ENCODE assay signal across 20 cellular contexts in the genomic region with DNA sequence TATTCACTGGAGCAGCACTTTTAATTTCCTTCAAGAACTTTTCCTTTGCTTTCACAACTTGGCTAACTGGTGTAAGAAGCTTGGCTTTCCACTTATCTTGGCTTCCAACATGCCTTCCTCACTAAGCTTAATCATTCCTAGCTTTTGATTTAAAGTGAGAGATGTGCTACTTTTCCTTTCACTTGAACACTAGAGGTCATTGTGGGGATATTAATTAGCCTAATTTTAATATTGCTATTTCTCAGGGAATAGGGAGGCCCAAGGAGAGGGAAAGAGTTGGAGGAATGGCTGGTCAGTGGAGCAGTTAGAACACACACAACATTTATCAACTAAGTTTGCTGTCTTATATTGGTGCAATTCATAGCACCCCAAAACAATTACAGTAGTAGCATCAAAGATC.
"Had no signal": no experiment of that assay in that cellular context is flagged by ENCODE, and none has a peak within 500 bp of the region (broad histone marks: within the 10 kb centered on the region; RNA-seq: fewer than 3 reads in every experiment).

No MANE protein-coding gene starts in this region.

- H3K9me3 ChIP-seq: heart left ventricle, prostate gland, right lobe of liver, suprapubic skin, thyroid gland, upper lobe of left lung, uterus had no signal

- DNase-seq: effector CD4-positive, alpha-beta T cell; endodermal cell; erythroblast; heart left ventricle; hippocampal formation; kidney glomerular epithelial cell; mesendoderm; naive B cell; occipital lobe; right lobe of liver; stimulated activated CD4-positive, alpha-beta T cell treated with anti-CD3 and anti-CD28 coated beads, Interleukin-4, amount 100 ng/mL, for 1 hour; stimulated activated CD8-positive, alpha-beta memory T cell treated with anti-CD3 and anti-CD28 coated beads, Interleukin-4, amount 100 ng/mL, for 48 hours; stimulated activated naive CD8-positive, alpha-beta T cell treated with anti-CD3 and anti-CD28 coated beads, Interleukin-15, Interleukin-2, amounts not matched to agents 100 U/mL and 50 U/mL, for 24 hours; thyroid gland; upper lobe of left lung; uterus had no signal

- H3K4me3 ChIP-seq: heart left ventricle, prostate gland, right lobe of liver, suprapubic skin, thyroid gland, upper lobe of left lung, uterus had no signal

- H3K4me1 ChIP-seq: heart left ventricle, parathyroid adenoma, prostate gland, right lobe of liver, suprapubic skin, upper lobe of left lung, uterus had no signal

- H3K27me3 ChIP-seq: heart left ventricle, right lobe of liver, suprapubic skin, thyroid gland, upper lobe of left lung, uterus had no signal

- H3K36me3 ChIP-seq: heart left ventricle, prostate gland, right lobe of liver, suprapubic skin, thyroid gland, upper lobe of left lung, uterus had no signal

- H3K27ac ChIP-seq: heart left ventricle, parathyroid adenoma, prostate gland, right lobe of liver, suprapubic skin, thyroid gland, upper lobe of left lung, uterus had no signal

- ATAC-seq: heart left ventricle; right lobe of liver; stimulated activated effector memory CD8-positive, alpha-beta T cell treated with anti-CD3 and anti-CD28 coated beads, Interleukin-12 subunit alpha, Interleukin-12 subunit beta, amount 100 ng/mL, for 72 hours; stimulated activated naive CD8-positive, alpha-beta T cell treated with anti-CD3 and anti-CD28 coated beads, Interleukin-15, Interleukin-2, amounts not matched to agents 100 U/mL and 50 U/mL, for 24 hours had no signal
